ENCODE assay signal across 1 cellular context in genomic region chr7:119665791-119666190, GRCh38.
TF ChIP-seq lines count a peak whose summit lies in the region.

No MANE protein-coding gene starts in this region.

TF ChIP-seq in H1, 55 proteins besides CTCF, POLR2A, EP300 and RAD21 (continued from another document):
- TF ChIP-seq CHD7 (IDR thresholded peaks at IDR 0.05; ENCODE audit: insufficient replicate concordance, low read length) = no peak
- TF ChIP-seq KDM4A (IDR thresholded peaks at IDR 0.05; ENCODE audit: low read depth, low read length, severe bottlenecking) = no peak
- no peak for TF ChIP-seq HDAC2 (IDR thresholded peaks at IDR 0.05; ENCODE audit: borderline replicate concordance in 1 of 2, low read depth in 2 of 2, low read length in 2 of 2)
- no peak for TF ChIP-seq BACH1 (IDR thresholded peaks at IDR 0.05; ENCODE audit: low read length)
- no peak for TF ChIP-seq RFX5 (IDR thresholded peaks at IDR 0.05; ENCODE audit: borderline replicate concordance, low read depth, low read length)
TF ChIP-seq in H1: peak in this region for 0.
